8 cellular contexts compared by ENCODE assay signal in the genomic region with DNA sequence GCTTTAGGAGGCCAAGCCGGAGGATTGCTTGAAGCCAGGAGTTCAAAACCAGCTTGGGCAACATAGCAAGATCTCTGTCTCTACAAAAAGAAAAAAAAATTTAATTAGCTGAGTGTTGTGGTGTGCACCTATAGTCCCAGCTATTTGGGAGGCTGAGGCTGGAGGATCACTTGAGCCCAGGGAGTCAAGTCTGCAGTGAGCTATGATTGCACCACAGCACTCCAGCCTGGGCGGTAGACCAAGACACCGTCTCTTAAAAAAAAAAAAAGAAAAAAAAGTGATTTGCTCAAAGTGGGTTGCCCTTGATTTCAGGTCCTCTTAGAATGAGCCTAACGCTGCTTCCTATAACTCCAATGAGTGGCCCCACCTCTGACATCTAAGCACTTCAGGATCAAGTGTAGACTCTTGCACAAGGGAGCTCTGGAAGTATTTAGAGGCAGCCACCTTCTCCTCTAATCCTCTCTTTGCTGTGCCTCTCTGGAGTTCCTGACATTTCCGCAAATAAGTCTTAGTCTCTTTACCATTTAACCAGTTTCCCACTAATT.
"Had no signal": no experiment of that assay in that cellular context is flagged by ENCODE, and none has a peak within 500 bp of the region (broad histone marks: within the 10 kb centered on the region; RNA-seq: fewer than 3 reads in every experiment).

No MANE protein-coding gene starts in this region.

- H3K4me3 Mint-ChIP-seq: H9, HFFc6, IgD-negative memory B cell had no signal

- ATAC-seq: HCT116, HepG2 had no signal

- H3K27ac ChIP-seq: GM23248, HL-60 had no signal

- H3K4me3 ChIP-seq: GM23248 had no signal

- DNase-seq: GM23248, GOT3, H9, HFFc6 had no signal

- H3K9me3 Mint-ChIP-seq: H9 had no signal

- H3K27ac Mint-ChIP-seq: H9, HFFc6, IgD-negative memory B cell had no signal

- H3K4me1 Mint-ChIP-seq: IgD-negative memory B cell had no signal
